ENCODE assay signal across 1 cellular context in the genomic region with DNA sequence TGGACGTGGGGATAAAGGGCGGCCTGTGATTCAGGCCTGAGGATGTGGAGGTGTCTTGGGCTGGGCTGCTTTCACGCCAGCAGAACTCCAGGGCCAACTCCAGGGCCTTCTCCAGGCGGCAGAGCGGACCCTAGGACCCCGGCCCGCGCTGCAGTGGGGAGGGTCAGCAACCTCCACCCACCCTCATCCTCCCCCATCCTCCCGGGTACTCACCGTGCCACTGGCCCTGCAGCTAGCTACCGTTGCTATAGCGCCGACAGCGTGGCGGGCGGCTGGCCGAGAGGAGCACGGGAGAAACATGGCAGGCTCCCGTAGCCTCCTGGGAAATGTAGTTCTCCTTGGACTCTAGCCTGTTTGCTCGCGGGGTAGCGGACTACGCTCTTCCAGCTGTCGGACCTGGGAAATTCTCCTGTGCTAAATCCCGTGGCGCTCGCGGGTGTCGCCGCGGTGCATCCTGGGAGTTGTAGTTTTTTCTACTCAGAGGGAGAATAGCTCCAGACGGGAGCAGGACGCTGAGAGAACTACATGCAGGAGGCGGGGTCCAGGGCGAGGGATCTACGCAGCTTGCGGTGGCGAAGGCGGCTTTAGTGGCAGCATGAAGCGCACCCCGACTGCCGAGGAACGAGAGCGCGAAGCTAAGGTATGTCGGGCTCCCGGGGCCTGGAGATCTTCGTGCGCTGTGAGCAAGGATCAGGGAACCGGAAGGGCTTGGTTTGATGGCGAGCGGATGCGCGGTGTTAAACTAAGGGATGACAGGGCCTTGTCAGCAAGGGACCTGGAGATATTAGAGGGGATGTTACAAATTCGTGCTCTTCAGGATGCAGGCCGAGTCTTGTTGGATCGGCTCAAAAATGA.
TF ChIP-seq lines count a peak whose summit lies in the region.

Gene FTO (plus strand): TSS at position 567 of the 855 bp plus-strand sequence.
Gene RPGRIP1L (minus strand): TSS at position 270 of the 855 bp plus-strand sequence. CDS start 3,136 bp downstream, outside the sequence.

TF ChIP-seq in HepG2, 621 proteins besides CTCF, POLR2A, EP300 and RAD21 (continued from another document and continues in another):
- TF ChIP-seq ZBTB40 (IDR thresholded peaks at IDR 0.05): no peak
- TF ChIP-seq ZBTB40 (CRISPR knock-in tag; IDR thresholded peaks at IDR 0.05): peak; percentile 90; the same call in 1 of the 2 replicates
- peak; percentile 85; the same call in 1 of the 2 replicates for TF ChIP-seq ELF1 (CRISPR knock-in tag; IDR thresholded peaks at IDR 0.05)
- no peak for TF ChIP-seq ZNF674 (CRISPR knock-in tag; IDR thresholded peaks at IDR 0.05; ENCODE audit: low read depth)
- TF ChIP-seq ZNF451 (CRISPR knock-in tag; IDR thresholded peaks at IDR 0.05): 0 out of 2 replicates have a peak, but pooled peaks have one; percentile 33
- TF ChIP-seq ZNF777 (CRISPR knock-in tag; IDR thresholded peaks at IDR 0.05): peak; percentile 64
- TF ChIP-seq, protein P1, sequence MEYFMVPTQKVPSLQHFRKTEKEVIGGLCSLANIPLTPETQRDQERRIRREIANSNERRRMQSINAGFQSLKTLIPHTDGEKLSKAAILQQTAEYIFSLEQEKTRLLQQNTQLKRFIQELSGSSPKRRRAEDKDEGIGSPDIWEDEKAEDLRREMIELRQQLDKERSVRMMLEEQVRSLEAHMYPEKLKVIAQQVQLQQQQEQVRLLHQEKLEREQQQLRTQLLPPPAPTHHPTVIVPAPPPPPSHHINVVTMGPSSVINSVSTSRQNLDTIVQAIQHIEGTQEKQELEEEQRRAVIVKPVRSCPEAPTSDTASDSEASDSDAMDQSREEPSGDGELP (IDR thresholded peaks at IDR 0.05; ENCODE audit: borderline replicate concordance, low read depth): peak; percentile 97
- peak; percentile 76; the same call in 1 of the 2 replicates for TF ChIP-seq NR1H2 (CRISPR knock-in tag; IDR thresholded peaks at IDR 0.05; ENCODE audit: borderline replicate concordance, low read depth)
- TF ChIP-seq MTA1 (CRISPR knock-in tag; IDR thresholded peaks at IDR 0.05; ENCODE audit: borderline replicate concordance): peak; percentile 83; the same call in 1 of the 2 replicates
- no peak for TF ChIP-seq HOXD1 (CRISPR knock-in tag; IDR thresholded peaks at IDR 0.05)
- TF ChIP-seq TFDP2 (CRISPR knock-in tag; IDR thresholded peaks at IDR 0.05): peak; percentile 92
- TF ChIP-seq POGK (CRISPR knock-in tag; conservative IDR thresholded peaks at IDR 0.05): peak; percentile 45; the same call in 1 of the 2 replicates
- peak; percentile 96 for TF ChIP-seq HNRNPH1 (optimal IDR thresholded peaks at IDR 0.05; ENCODE audit: low read depth, low read length)
- TF ChIP-seq ZNF547 (CRISPR knock-in tag; IDR thresholded peaks at IDR 0.05): no peak
- TF ChIP-seq ZNF558 (CRISPR knock-in tag; IDR thresholded peaks at IDR 0.05; ENCODE audit: borderline replicate concordance): peak; percentile 89; the same call in 1 of the 2 replicates
- TF ChIP-seq SRSF1 (optimal IDR thresholded peaks at IDR 0.05; ENCODE audit: low read depth, low read length): peak; percentile 98
- no peak for TF ChIP-seq ONECUT2 (CRISPR knock-in tag; IDR thresholded peaks at IDR 0.05)
- TF ChIP-seq, protein P2, sequence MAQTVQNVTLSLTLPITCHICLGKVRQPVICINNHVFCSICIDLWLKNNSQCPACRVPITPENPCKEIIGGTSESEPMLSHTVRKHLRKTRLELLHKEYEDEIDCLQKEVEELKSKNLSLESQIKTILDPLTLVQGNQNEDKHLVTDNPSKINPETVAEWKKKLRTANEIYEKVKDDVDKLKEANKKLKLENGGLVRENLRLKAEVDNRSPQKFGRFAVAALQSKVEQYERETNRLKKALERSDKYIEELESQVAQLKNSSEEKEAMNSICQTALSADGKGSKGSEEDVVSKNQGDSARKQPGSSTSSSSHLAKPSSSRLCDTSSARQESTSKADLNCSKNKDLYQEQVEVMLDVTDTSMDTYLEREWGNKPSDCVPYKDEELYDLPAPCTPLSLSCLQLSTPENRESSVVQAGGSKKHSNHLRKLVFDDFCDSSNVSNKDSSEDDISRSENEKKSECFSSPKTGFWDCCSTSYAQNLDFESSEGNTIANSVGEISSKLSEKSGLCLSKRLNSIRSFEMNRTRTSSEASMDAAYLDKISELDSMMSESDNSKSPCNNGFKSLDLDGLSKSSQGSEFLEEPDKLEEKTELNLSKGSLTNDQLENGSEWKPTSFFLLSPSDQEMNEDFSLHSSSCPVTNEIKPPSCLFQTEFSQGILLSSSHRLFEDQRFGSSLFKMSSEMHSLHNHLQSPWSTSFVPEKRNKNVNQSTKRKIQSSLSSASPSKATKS (CRISPR knock-in tag; IDR thresholded peaks at IDR 0.05): no peak
- TF ChIP-seq KMT2A (CRISPR knock-in tag; IDR thresholded peaks at IDR 0.05): peak; percentile 97
- no peak; the same call in 1 of the 2 replicates for TF ChIP-seq TAF1 (CRISPR knock-in tag; IDR thresholded peaks at IDR 0.05)
- TF ChIP-seq ZNF234 (CRISPR knock-in tag; conservative IDR thresholded peaks at IDR 0.05): no peak
- TF ChIP-seq ZNF878 (CRISPR knock-in tag; IDR thresholded peaks at IDR 0.05): no peak
- TF ChIP-seq HIVEP1 (CRISPR knock-in tag; IDR thresholded peaks at IDR 0.05): 0 out of 2 replicates have a peak, but pooled peaks have one; percentile 69
- TF ChIP-seq, protein P3, sequence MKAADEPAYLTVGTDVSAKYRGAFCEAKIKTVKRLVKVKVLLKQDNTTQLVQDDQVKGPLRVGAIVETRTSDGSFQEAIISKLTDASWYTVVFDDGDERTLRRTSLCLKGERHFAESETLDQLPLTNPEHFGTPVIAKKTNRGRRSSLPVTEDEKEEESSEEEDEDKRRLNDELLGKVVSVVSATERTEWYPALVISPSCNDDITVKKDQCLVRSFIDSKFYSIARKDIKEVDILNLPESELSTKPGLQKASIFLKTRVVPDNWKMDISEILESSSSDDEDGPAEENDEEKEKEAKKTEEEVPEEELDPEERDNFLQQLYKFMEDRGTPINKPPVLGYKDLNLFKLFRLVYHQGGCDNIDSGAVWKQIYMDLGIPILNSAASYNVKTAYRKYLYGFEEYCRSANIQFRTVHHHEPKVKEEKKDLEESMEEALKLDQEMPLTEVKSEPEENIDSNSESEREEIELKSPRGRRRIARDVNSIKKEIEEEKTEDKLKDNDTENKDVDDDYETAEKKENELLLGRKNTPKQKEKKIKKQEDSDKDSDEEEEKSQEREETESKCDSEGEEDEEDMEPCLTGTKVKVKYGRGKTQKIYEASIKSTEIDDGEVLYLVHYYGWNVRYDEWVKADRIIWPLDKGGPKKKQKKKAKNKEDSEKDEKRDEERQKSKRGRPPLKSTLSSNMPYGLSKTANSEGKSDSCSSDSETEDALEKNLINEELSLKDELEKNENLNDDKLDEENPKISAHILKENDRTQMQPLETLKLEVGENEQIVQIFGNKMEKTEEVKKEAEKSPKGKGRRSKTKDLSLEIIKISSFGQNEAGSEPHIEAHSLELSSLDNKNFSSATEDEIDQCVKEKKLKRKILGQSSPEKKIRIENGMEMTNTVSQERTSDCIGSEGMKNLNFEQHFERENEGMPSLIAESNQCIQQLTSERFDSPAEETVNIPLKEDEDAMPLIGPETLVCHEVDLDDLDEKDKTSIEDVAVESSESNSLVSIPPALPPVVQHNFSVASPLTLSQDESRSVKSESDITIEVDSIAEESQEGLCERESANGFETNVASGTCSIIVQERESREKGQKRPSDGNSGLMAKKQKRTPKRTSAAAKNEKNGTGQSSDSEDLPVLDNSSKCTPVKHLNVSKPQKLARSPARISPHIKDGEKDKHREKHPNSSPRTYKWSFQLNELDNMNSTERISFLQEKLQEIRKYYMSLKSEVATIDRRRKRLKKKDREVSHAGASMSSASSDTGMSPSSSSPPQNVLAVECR (CRISPR knock-in tag; IDR thresholded peaks at IDR 0.05; ENCODE audit: borderline replicate concordance): peak; percentile 99
- TF ChIP-seq ADNP (CRISPR knock-in tag; IDR thresholded peaks at IDR 0.05): no peak
- TF ChIP-seq ZNF33A (CRISPR knock-in tag; IDR thresholded peaks at IDR 0.05; ENCODE audit: borderline replicate concordance): 0 out of 2 replicates have a peak, but pooled peaks have one; percentile 66
- TF ChIP-seq, protein P4, sequence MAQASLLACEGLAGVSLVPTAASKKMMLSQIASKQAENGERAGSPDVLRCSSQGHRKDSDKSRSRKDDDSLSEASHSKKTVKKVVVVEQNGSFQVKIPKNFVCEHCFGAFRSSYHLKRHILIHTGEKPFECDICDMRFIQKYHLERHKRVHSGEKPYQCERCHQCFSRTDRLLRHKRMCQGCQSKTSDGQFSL (CRISPR knock-in tag; IDR thresholded peaks at IDR 0.05): no peak
- TF ChIP-seq FOXA1 (IDR thresholded peaks at IDR 0.05): no peak
- peak; percentile 41; the same call in 1 of the 2 replicates for TF ChIP-seq FOXA1 (CRISPR knock-in tag; IDR thresholded peaks at IDR 0.05)
- TF ChIP-seq ARID2 (CRISPR knock-in tag; IDR thresholded peaks at IDR 0.05; ENCODE audit: borderline replicate concordance): no peak; the same call in 1 of the 2 replicates
- peak; percentile 48; the same call in 1 of the 2 replicates for TF ChIP-seq WIZ (CRISPR knock-in tag; IDR thresholded peaks at IDR 0.05)
- no peak for TF ChIP-seq ATF7 (IDR thresholded peaks at IDR 0.05)
- TF ChIP-seq ATF7 (CRISPR knock-in tag; IDR thresholded peaks at IDR 0.05): peak; percentile 75; the same call in 1 of the 2 replicates
- TF ChIP-seq BRD4 (CRISPR knock-in tag; IDR thresholded peaks at IDR 0.05): no peak
- 0 out of 2 replicates have a peak, but pooled peaks have one; percentile 47 for TF ChIP-seq ZNF367 (CRISPR knock-in tag; IDR thresholded peaks at IDR 0.05; ENCODE audit: borderline replicate concordance)
- peak; percentile 88; the same call in 1 of the 2 replicates for TF ChIP-seq ARNT2 (CRISPR knock-in tag; IDR thresholded peaks at IDR 0.05; ENCODE audit: low read depth)
- TF ChIP-seq SATB2 (CRISPR knock-in tag; IDR thresholded peaks at IDR 0.05): no peak
